34 cellular contexts compared by ENCODE assay signal in genomic region chr12:1515010-1515409, GRCh38.
"Had no signal": no experiment of that assay in that cellular context is flagged by ENCODE, and none has a peak within 500 bp of the region (broad histone marks: within the 10 kb centered on the region; RNA-seq: fewer than 3 reads in every experiment).

No MANE protein-coding gene starts in this region.

- H3K36me3 ChIP-seq: MG63 had no signal

- H3K9ac ChIP-seq: KMS-11 had no signal

- H3K4me2 ChIP-seq: KMS-11 had no signal

- H3K4me3 ChIP-seq: MG63 had no signal

- DNase-seq: Karpas-422, Kasumi-1, MG63, MM.1S, MV-4-11, NCI-H1048, NCI-H1092, NCI-H1092 treated with DMSO at 0.1 percent for 48 hours, NCI-H1105, NCI-H1105 treated with DMSO at 0.1 percent for 48 hours, NCI-H1417, NCI-H1417 treated with DMSO at 0.1 percent for 48 hours, NCI-H1436, NCI-H1436 treated with DMSO at 0.1 percent for 48 hours, NCI-H146, NCI-H1694, NCI-H1694 treated with DMSO at 0.1 percent for 48 hours, NCI-H187, NCI-H187 treated with DMSO at 0.1 percent for 48 hours, NCI-H1930, NCI-H2029, NCI-H2029 treated with DMSO at 0.1 percent for 48 hours, NCI-H2081, NCI-H2081 treated with DMSO at 0.1 percent for 48 hours, NCI-H2107, NCI-H2171, NCI-H2171 treated with DMSO at 0.1 percent for 48 hours, NCI-H2227 treated with DMSO at 0.1 percent for 48 hours, NCI-H226, NCI-H345, NCI-H446, NCI-H446 treated with DMSO at 0.1 percent for 48 hours, NCI-H510A had no signal

- H3K27me3 ChIP-seq: MG63 had no signal

- H3K27ac ChIP-seq: KMS-11 had no signal
